ENCODE assay signal across 10 cellular contexts in genomic region chr12:46677749-46678148, GRCh38.
DNase-seq lines count a peak whose midpoint lies in the region; ATAC-seq, FAIRE-seq and TF ChIP-seq lines count a peak whose summit lies in the region.
"Had no signal": no experiment of that assay in that cellular context is flagged by ENCODE, and none has a peak within 500 bp of the region (broad histone marks: within the 10 kb centered on the region; RNA-seq: fewer than 3 reads in every experiment).

No MANE protein-coding gene starts in this region.

- H4K20me1 ChIP-seq in K562 (replicated peaks; ENCODE audit: control insufficient read depth, insufficient read depth, low read length) (no peaks in the 10 kb centered on the region), neural cell (ENCODE audit: insufficient read depth) (no peaks in the 10 kb centered on the region)

- H3K4me2 ChIP-seq in K562 (ENCODE audit: insufficient read depth, low read length) (no peak overlapping the region), neural cell (ENCODE audit: low read length) (no peak overlapping the region)

- no peaks in the 10 kb centered on the region for H3K9me1 ChIP-seq in K562 (ENCODE audit: control insufficient read depth, insufficient read depth, low read length)

- H3K79me2 ChIP-seq in K562 (ENCODE audit: control insufficient read depth, insufficient read depth, low read length) (no peaks in the 10 kb centered on the region), neural cell (replicated peaks; ENCODE audit: insufficient read depth, low read length) (no peaks in the 10 kb centered on the region)

- TF ChIP-seq CTCF in K562 (IDR thresholded peaks at IDR 0.05 in 2 of 3, conservative IDR thresholded peaks at IDR 0.05 in 1 of 3; ENCODE audit: insufficient read depth in 2 of 3, low read depth in 1 of 3, low read length in 3 of 3), result peak; percentile 17 to 72 (median 41); a peak in 3 of 6 replicates
- TF ChIP-seq CTCF in neural cell (IDR thresholded peaks at IDR 0.05; ENCODE audit: poor library complexity, severe bottlenecking), result peak; percentile 51

- TF ChIP-seq EP300 in K562 (IDR thresholded peaks at IDR 0.05; ENCODE audit: low read length) (no peak), neural cell (conservative IDR thresholded peaks at IDR 0.05; ENCODE audit: poor library complexity, severe bottlenecking) (no peak)

- no TSS peak for BruUV-seq in K562 (replicated peaks; lab: Mats Ljungman, UMichigan)

- TF ChIP-seq POLR2A in K562 (conservative IDR thresholded peaks at IDR 0.05), result no peak

- peak; percentile 85 for ATAC-seq in K562
- ATAC-seq in GM21825 (IDR thresholded peaks at IDR 0.05; ENCODE audit: unreplicated experiment), result no peak
- ATAC-seq in GM19023 (IDR thresholded peaks at IDR 0.05; ENCODE audit: unreplicated experiment), result no peak

- no peaks in the 10 kb centered on the region for H3K27me3 ChIP-seq in K562 (ENCODE audit: control insufficient read depth in 2 of 2, insufficient read depth in 2 of 2, low read length in 2 of 2)
- no peaks in the 10 kb centered on the region for H3K27me3 ChIP-seq in neural cell (ENCODE audit: insufficient read depth, low read depth, low read length)

- H3F3A ChIP-seq in neural cell (ENCODE audit: insufficient read depth, low read length, poor library complexity, severe bottlenecking), result no peaks in the 10 kb centered on the region

- CTCF ChIA-PET in K562 (lab: Yijun Ruan, JAX; ENCODE audit: low intra/inter-chr PET ratio), result interaction anchor here (1.0 to 1.2 kb wide), 2 partner anchors 524 to 546 kb away, joined by 3 to 5 read pairs; no protein-coding TSS in a partner anchor

- H3K9ac ChIP-seq in K562 (ENCODE audit: insufficient read depth in 1 of 2, low read depth in 2 of 2, low read length in 2 of 2), result no peak overlapping the region
- H3K9ac ChIP-seq in neural cell (ENCODE audit: low read length), result no peak overlapping the region

- H3K36me3 ChIP-seq in K562 (ENCODE audit: control insufficient read depth, insufficient read depth, low read length) (no peaks in the 10 kb centered on the region), neural cell (ENCODE audit: insufficient read depth, low read length) (no peaks in the 10 kb centered on the region)

- H3K4me3 ChIP-seq in K562 (no peak overlapping the region), neural cell (ENCODE audit: low read length) (no peak overlapping the region)

- no peak overlapping the region for H3K27ac ChIP-seq in K562 (ENCODE audit: extremely low read depth, low read depth, low read length)
- no peak overlapping the region for H3K27ac ChIP-seq in neural cell (ENCODE audit: low read length)

- no peak overlapping the region for H2AFZ ChIP-seq in K562 (ENCODE audit: low read depth, low read length)
- no peak overlapping the region for H2AFZ ChIP-seq in neural cell (ENCODE audit: low read depth, low read length)

- POLR2A ChIA-PET in K562 (lab: Yijun Ruan, JAX), result no interaction called here

- WGBS in K562 (ENCODE audit: insufficient coverage, low coverage, missing lambda C conversion rate), result 0% methylated on average over 1 of the region's 2 CpGs

- TF ChIP-seq RAD21 in K562 (CRISPR knock-in tag; conservative IDR thresholded peaks at IDR 0.05 in 1 of 2, IDR thresholded peaks at IDR 0.05 in 1 of 2) (peak; percentile 82 to 86), neural cell (conservative IDR thresholded peaks at IDR 0.05) (peak; percentile 55)

- H3K4me1 ChIP-seq in K562 (replicated peaks in 1 of 2; ENCODE audit: control insufficient read depth in 2 of 2, insufficient read depth in 2 of 2, low read length in 2 of 2), result no peaks in the 10 kb centered on the region; a peak in 1 of 5 replicates

- H3K9me3 ChIP-seq in K562 (replicated peaks; ENCODE audit: control insufficient read depth, insufficient read depth, low read depth, low read length), result no peaks in the 10 kb centered on the region
- H3K9me3 ChIP-seq in neural cell (ENCODE audit: low read length), result no peaks in the 10 kb centered on the region

- in situ Hi-C loops in K562 (cut with MboI), result no loop called here

- FAIRE-seq in K562 (lab: Jason Lieb, UNC), result peak; percentile 63

- H3K9me2 ChIP-seq in neural cell (ENCODE audit: insufficient read depth, low read length), result no peaks in the 10 kb centered on the region

- DNase-seq in NCI-H2107 treated with DMSO at 0.1 percent for 48 hours (lab: John Stamatoyannopoulos, UW; ENCODE audit: unreplicated experiment), result peak; percentile 8
- no peak for DNase-seq in NCI-H2107 (lab: John Stamatoyannopoulos, UW)
- DNase-seq in M059J (ENCODE audit: low read depth), result peak; percentile 59
- peak in 2 of 4 experiments; percentile 19 to 40 for DNase-seq in K562 (ENCODE audit: extremely low read depth in 1 of 4, low spot score in 3 of 4)
- DNase-seq in 8988T, result no peak
- DNase-seq: C1 segment of cervical spinal cord, nephron progenitor cell had no signal

- intact Hi-C loops in K562 (cut with micrococcal nuclease), result loop anchor here (5.0 kb wide), 4 partner anchors 335 to 685 kb away; partner anchors contain the start of gene SCAF11

TF ChIP-seq in K562, 482 proteins besides CTCF, POLR2A, EP300 and RAD21 (continues in another document):
- 0 out of 4 replicates have a peak, but pooled peaks of 1 of the 2 experiments have one; percentile 20 for TF ChIP-seq MAZ (CRISPR knock-in tag; conservative IDR thresholded peaks at IDR 0.05 in 1 of 2, IDR thresholded peaks at IDR 0.05 in 1 of 2)
- TF ChIP-seq ZNF23 (CRISPR knock-in tag; IDR thresholded peaks at IDR 0.05), result no peak
- TF ChIP-seq SMC3 (conservative IDR thresholded peaks at IDR 0.05; ENCODE audit: insufficient read depth, low read depth, low read length), result 0 out of 2 replicates have a peak, but pooled peaks have one; percentile 20
- TF ChIP-seq BACH1 (tag; IDR thresholded peaks at IDR 0.05), result no peak
- TF ChIP-seq GABPB2 (CRISPR knock-in tag; conservative IDR thresholded peaks at IDR 0.05), result no peak
- TF ChIP-seq DEAF1 (CRISPR knock-in tag; IDR thresholded peaks at IDR 0.05), result peak; percentile 57; the same call in 1 of the 2 replicates
- no peak for TF ChIP-seq POLR2AphosphoS2 (IDR thresholded peaks at IDR 0.05; ENCODE audit: low read length)
- no peak for TF ChIP-seq MCM7 (IDR thresholded peaks at IDR 0.05)

TF ChIP-seq in neural cell, 6 proteins besides CTCF, POLR2A, EP300 and RAD21:
- no peak for TF ChIP-seq REST (IDR thresholded peaks at IDR 0.05; ENCODE audit: borderline replicate concordance)
- TF ChIP-seq SMC3 (conservative IDR thresholded peaks at IDR 0.05; ENCODE audit: poor library complexity), result peak; percentile 45
- no peak for TF ChIP-seq TAF1 (IDR thresholded peaks at IDR 0.05; ENCODE audit: low read depth)
- TF ChIP-seq MXI1 (conservative IDR thresholded peaks at IDR 0.05; ENCODE audit: poor library complexity, severe bottlenecking), result no peak
- TF ChIP-seq EZH2 (IDR thresholded peaks at IDR 0.05; ENCODE audit: borderline replicate concordance, insufficient read depth, low read length, poor library complexity, severe bottlenecking), result no peak
- no peak for TF ChIP-seq POLR2AphosphoS5 (IDR thresholded peaks at IDR 0.05)

Comparison
In these comparisons a context has a peak if more than half of its experiments do, and no peak if none do; other contexts are left out.
1. DNase-seq: peak in NCI-H2107 treated with DMSO at 0.1 percent for 48 hours (single experiment) and M059J (single experiment); none in NCI-H2107 (single experiment) and 8988T (single experiment).